ENCODE assay signal across 8 cellular contexts in the genomic region with DNA sequence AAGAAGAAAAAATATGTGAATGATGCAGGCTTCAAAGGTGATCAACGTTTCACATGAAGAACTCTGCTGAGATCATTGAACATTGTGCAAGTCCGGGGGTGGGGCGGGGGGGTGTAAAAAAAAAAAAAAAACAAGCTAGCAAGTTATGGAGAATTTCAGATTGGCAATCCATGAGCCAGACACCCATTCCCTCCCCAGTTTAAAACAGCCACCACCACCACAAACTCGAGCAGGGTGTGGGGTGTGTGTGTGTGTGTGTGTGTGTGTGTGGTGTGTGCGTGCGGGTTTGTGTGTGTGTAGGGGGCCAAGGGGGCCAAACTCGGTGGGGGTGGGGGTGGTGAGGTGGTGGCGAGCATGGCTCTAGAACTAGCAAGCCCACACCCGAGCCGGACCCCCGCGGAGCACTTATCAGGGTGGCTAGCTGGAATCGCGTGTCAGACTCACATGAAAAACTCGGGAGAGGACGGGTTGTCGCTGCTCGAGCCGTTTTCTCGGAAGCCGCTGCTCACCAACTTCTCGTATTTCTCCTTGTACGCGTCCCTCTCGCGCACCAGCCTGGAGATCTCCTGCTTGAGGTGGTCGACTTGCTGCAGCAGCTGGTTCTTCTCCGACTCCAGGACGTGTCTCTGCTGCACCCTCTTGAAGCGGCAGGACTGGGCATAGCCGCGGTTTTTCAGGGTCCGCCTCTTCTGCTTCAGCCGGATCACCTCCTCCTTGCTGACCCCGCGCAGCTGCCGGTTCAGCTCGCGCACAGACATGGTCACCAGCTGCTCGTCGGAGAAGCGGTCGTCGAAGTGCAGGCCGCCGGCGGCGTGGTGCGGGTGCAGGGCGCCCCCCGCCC. TPM values are rescaled to one million over a fixed set of nuclear protein-coding genes. Genes with fewer than 3 reads are reported as not detected.
DNase-seq lines count a peak whose midpoint lies in the region; ATAC-seq and TF ChIP-seq lines count a peak whose summit lies in the region.

No MANE protein-coding gene starts in this region.

- peak overlapping the region; percentile 93 for H3K9ac ChIP-seq in KMS-11

- no peak overlapping the region for H2AFZ ChIP-seq in KMS-11 (ENCODE audit: low read depth)

- H3K27ac ChIP-seq in KMS-11 (peak overlapping the region; percentile 96), VCaP (no peak overlapping the region; the same call in 1 of the 2 replicates), cingulate gyrus (ENCODE audit: low read depth, low read length) (peak overlapping the region; percentile 69)

- no peaks in the 10 kb centered on the region for H3K9me3 ChIP-seq in BE2C

- H3K27me3 ChIP-seq in KMS-11 (ENCODE audit: insufficient read depth, low read depth) (no peaks in the 10 kb centered on the region), BE2C (peaks cover 25% of the 10 kb centered on the region)

- H3K36me3 ChIP-seq in KMS-11 (ENCODE audit: insufficient read depth) (0 out of 2 replicates have a peak, but pooled peaks cover 7% of the 10 kb centered on the region), BE2C (no peaks in the 10 kb centered on the region)

- H3K4me1 ChIP-seq in KMS-11 (ENCODE audit: low read depth, poor library complexity, severe bottlenecking) (peaks cover 25% of the 10 kb centered on the region), BE2C (no peaks in the 10 kb centered on the region)

- H3K79me2 ChIP-seq in KMS-11 (ENCODE audit: insufficient read depth, low read depth): peaks cover 57% of the 10 kb centered on the region

- peak; percentile 7 for ATAC-seq in left lobe of liver
- no peak for ATAC-seq in GM21360 (IDR thresholded peaks at IDR 0.05; ENCODE audit: unreplicated experiment)

- CTCF ChIA-PET in AG04449 (lab: Yijun Ruan, JAX): no interaction called here

- TF ChIP-seq CTCF in AG04449 (IDR thresholded peaks at IDR 0.05; ENCODE audit: insufficient read depth, low read length, missing control alignments) (no peak), KMS-11 (conservative IDR thresholded peaks at IDR 0.05; ENCODE audit: low read depth, low read length) (no peak), VCaP (conservative IDR thresholded peaks at IDR 0.05) (peak; percentile 44), BE2C (IDR thresholded peaks at IDR 0.05; ENCODE audit: low read depth, low read length) (no peak)

- POLR2A ChIA-PET in AG04449 (lab: Yijun Ruan, JAX): no interaction called here

- H3K4me3 ChIP-seq in AG04449 (ENCODE audit: low read depth, low read length) (peak overlapping the region; percentile 27), KMS-11 (IDR thresholded peaks at IDR 0.05; ENCODE audit: insufficient read depth, low read depth, low read length) (no peak overlapping the region), BE2C (ENCODE audit: low read depth, low read length) (no peak overlapping the region)

- H3K4me2 ChIP-seq in KMS-11: peak overlapping the region; percentile 93

- DNase-seq in AG04449 (ENCODE audit: low read depth, low spot score) (no peak), left lobe of liver (ENCODE audit: low spot score) (peak; percentile 67), BE2C (no peak)
- peak; percentile 61 for DNase-seq in stimulated activated CD4-positive, alpha-beta T cell treated with anti-CD3 and anti-CD28 coated beads, Interleukin-15, amount 100 ng/mL, for 24 hours

- no peaks in the 10 kb centered on the region for H4K20me1 ChIP-seq in KMS-11 (ENCODE audit: insufficient read depth)

RNA-seq across cellular contexts. Expression of a gene that starts 2.0 kb away (rescaled TPM):
- total RNA-seq in left lobe of liver: 44.0 TPM
- not detected for polyA plus RNA-seq in BE2C (2012; ENCODE audit: insufficient read depth, insufficient read length, low read depth)

Comparison
In these comparisons a context has a peak if more than half of its experiments do, and no peak if none do; other contexts are left out.
1. DNase-seq: peak in left lobe of liver (single experiment) and stimulated activated CD4-positive, alpha-beta T cell treated with anti-CD3 and anti-CD28 coated beads, Interleukin-15, amount 100 ng/mL, for 24 hours (single experiment); none in AG04449 (single experiment) and BE2C (single experiment).